9 cellular contexts compared by ENCODE assay signal in genomic region chr7:131068604-131069021, GRCh38.
DNase-seq lines count a peak whose midpoint lies in the region; ATAC-seq and TF ChIP-seq lines count a peak whose summit lies in the region.
"Had no signal": no experiment of that assay in that cellular context is flagged by ENCODE, and none has a peak within 500 bp of the region (broad histone marks: within the 10 kb centered on the region; RNA-seq: fewer than 3 reads in every experiment).

No MANE protein-coding gene starts in this region.

- H3K9me3 ChIP-seq in breast epithelium = no peaks in the 10 kb centered on the region
- no peaks in the 10 kb centered on the region for H3K9me3 ChIP-seq in T-helper 17 cell (ENCODE audit: control insufficient read depth, low read length, poor library complexity, severe bottlenecking)
- no peaks in the 10 kb centered on the region for H3K9me3 ChIP-seq in transverse colon
- H3K9me3 ChIP-seq in Caco-2 = no peaks in the 10 kb centered on the region
- H3K9me3 ChIP-seq: SJSA1 had no signal

- H3K4me1 Mint-ChIP-seq in MCF 10A (ENCODE audit: insufficient read depth, unreplicated experiment) = peaks cover 30% of the 10 kb centered on the region
- H3K4me1 Mint-ChIP-seq in T-helper 17 cell = peaks cover 57% of the 10 kb centered on the region
- peaks cover 23% of the 10 kb centered on the region for H3K4me1 Mint-ChIP-seq in glutamatergic neuron (ENCODE audit: low read depth, unreplicated experiment)
- H3K4me1 Mint-ChIP-seq in Caco-2 (ENCODE audit: low read depth, unreplicated experiment) = peaks cover 8% of the 10 kb centered on the region

- DNase-seq in breast epithelium (ENCODE audit: low spot score in 2 of 2) (no peak), MCF 10A (ENCODE audit: unreplicated experiment) (no peak), T-helper 17 cell (no peak), glutamatergic neuron (no peak), transverse colon (no peak), Caco-2 (no peak), 8988T (no peak)

- POLR2A ChIA-PET in MCF 10A (lab: Yijun Ruan, JAX) = interaction anchor here (0.6 to 4.3 kb wide), 13 partner anchors 9 to 236 kb away, joined by 3 to 16 read pairs (median 5); no protein-coding TSS in a partner anchor
- POLR2A ChIA-PET in Caco-2 (lab: Charles Lee) = no interaction called here

- H3K4me1 ChIP-seq in breast epithelium (peaks cover 0 to 10% of the 10 kb centered on the region in 2 donors), transverse colon (peaks cover 10 to 56% (median 37%) of the 10 kb centered on the region in 4 donors), Caco-2 (peaks cover 5% of the 10 kb centered on the region; the same call in 1 of the 2 replicates)

- in situ Hi-C loops in transverse colon (cut with MboI; ENCODE audit: low pct_ligation_motif_present in 1 of 4, low pct_unique_long_range_greater_than_20kb in 1 of 4, low sequenced_read_pairs in 3 of 4) = no loop called here

- TF ChIP-seq EP300 in transverse colon (IDR thresholded peaks at IDR 0.05; ENCODE audit: low read depth) = no peak

- ATAC-seq in T-helper 17 cell = no peak
- ATAC-seq in GM19023 (IDR thresholded peaks at IDR 0.05; ENCODE audit: unreplicated experiment) = no peak

- intact Hi-C loops in breast epithelium (cut with DNase I; ENCODE audit: low total_unique reads) = no loop called here
- intact Hi-C loops in MCF 10A (cut with micrococcal nuclease) = loop anchor here (1.0 kb wide), 3 partner anchors 38 to 356 kb away; no protein-coding TSS in a partner anchor
- intact Hi-C loops in transverse colon (cut with DNase I; ENCODE audit: low total_unique reads) = no loop called here
- intact Hi-C loops in Caco-2 (cut with micrococcal nuclease; ENCODE audit: unreplicated experiment) = loop anchor here (1.0 to 5.0 kb wide), 4 partner anchors 39 to 434 kb away; no protein-coding TSS in a partner anchor

- no peak overlapping the region for H3K4me3 ChIP-seq in breast epithelium
- no peak overlapping the region for H3K4me3 ChIP-seq in transverse colon
- H3K4me3 ChIP-seq in Caco-2 (ENCODE audit: low read depth, low read length) = no peak overlapping the region
- H3K4me3 ChIP-seq: SJSA1 had no signal

- no peaks in the 10 kb centered on the region for H3K9me3 Mint-ChIP-seq in MCF 10A (ENCODE audit: unreplicated experiment)
- H3K9me3 Mint-ChIP-seq in glutamatergic neuron (ENCODE audit: unreplicated experiment) = no peaks in the 10 kb centered on the region
- no peaks in the 10 kb centered on the region for H3K9me3 Mint-ChIP-seq in Caco-2 (ENCODE audit: unreplicated experiment)

- CTCF ChIA-PET in MCF 10A (lab: Yijun Ruan, JAX) = interaction anchor here (0.6 to 5.3 kb wide), 27 partner anchors 11 to 825 kb away, joined by 3 to 33 read pairs (median 4); no protein-coding TSS in a partner anchor
- CTCF ChIA-PET in Caco-2 (lab: Charles Lee) = interaction anchor here (1.3 to 1.5 kb wide), 3 partner anchors 28 to 234 kb away, joined by 3 to 8 read pairs (median 6); no protein-coding TSS in a partner anchor

- WGBS in transverse colon (ENCODE audit: low coverage in 1 of 2), 2 donors = 37 to 44% methylated on average over 2 of the region's 2 CpGs

- peak overlapping the region; percentile 41 to 60 for H3K27ac ChIP-seq in breast epithelium
- H3K27ac ChIP-seq in transverse colon = peak overlapping the region in 3 of 4 donors; percentile 0 to 34 (median 23)
- H3K27ac ChIP-seq: SJSA1 had no signal

- H3K27me3 Mint-ChIP-seq in MCF 10A (ENCODE audit: insufficient read depth, unreplicated experiment) (no peaks in the 10 kb centered on the region), T-helper 17 cell (no peaks in the 10 kb centered on the region), glutamatergic neuron (ENCODE audit: unreplicated experiment) (no peaks in the 10 kb centered on the region), Caco-2 (ENCODE audit: insufficient read depth, unreplicated experiment) (no peaks in the 10 kb centered on the region)

- H3K36me3 Mint-ChIP-seq in MCF 10A (ENCODE audit: insufficient read depth, unreplicated experiment) (peaks cover 29% of the 10 kb centered on the region), T-helper 17 cell (ENCODE audit: low read depth) (peaks cover 5% of the 10 kb centered on the region), glutamatergic neuron (ENCODE audit: unreplicated experiment) (no peaks in the 10 kb centered on the region), Caco-2 (ENCODE audit: insufficient read depth, unreplicated experiment) (no peaks in the 10 kb centered on the region)

- peak in 1 of 3 donors; percentile 15 for TF ChIP-seq CTCF in breast epithelium (IDR thresholded peaks at IDR 0.05)
- TF ChIP-seq CTCF in MCF 10A (IDR thresholded peaks at IDR 0.05; ENCODE audit: unreplicated experiment) = no peak
- TF ChIP-seq CTCF in glutamatergic neuron (IDR thresholded peaks at IDR 0.05; ENCODE audit: partially characterized antibody, unreplicated experiment) = peak; percentile 16
- TF ChIP-seq CTCF in transverse colon (IDR thresholded peaks at IDR 0.05) = peak in 3 of 5 experiments; percentile 21 to 37 (median 21)
- no peak for TF ChIP-seq CTCF in Caco-2 (IDR thresholded peaks at IDR 0.05; ENCODE audit: insufficient read depth in 1 of 2, low read depth in 1 of 2, low read length in 1 of 2, severe bottlenecking in 1 of 2, unreplicated experiment in 1 of 2)

- no TSS peak for BruUV-seq in MCF 10A (replicated peaks; lab: Mats Ljungman, UMichigan)
- no TSS peak for BruUV-seq in Caco-2 (replicated peaks; lab: Mats Ljungman, UMichigan)

- H3K27me3 ChIP-seq in breast epithelium (no peaks in the 10 kb centered on the region), transverse colon (no peaks in the 10 kb centered on the region), Caco-2 (replicated peaks; ENCODE audit: control insufficient read depth, insufficient read depth, low read length) (no peaks in the 10 kb centered on the region)
- H3K27me3 ChIP-seq: SJSA1 had no signal

- TF ChIP-seq POLR2A in breast epithelium (IDR thresholded peaks at IDR 0.05) = no peak
- no peak for TF ChIP-seq POLR2A in transverse colon (IDR thresholded peaks at IDR 0.05)

- H3K4me3 Mint-ChIP-seq in MCF 10A (ENCODE audit: unreplicated experiment) (no peak overlapping the region), T-helper 17 cell (peak overlapping the region; percentile 85), glutamatergic neuron (ENCODE audit: unreplicated experiment) (no peak overlapping the region), Caco-2 (ENCODE audit: unreplicated experiment) (no peak overlapping the region)

- no peak overlapping the region for H3K27ac Mint-ChIP-seq in MCF 10A (ENCODE audit: low read depth, unreplicated experiment)
- no peak overlapping the region for H3K27ac Mint-ChIP-seq in T-helper 17 cell
- H3K27ac Mint-ChIP-seq in glutamatergic neuron (ENCODE audit: unreplicated experiment) = no peak overlapping the region
- H3K27ac Mint-ChIP-seq in Caco-2 (ENCODE audit: unreplicated experiment) = no peak overlapping the region

- H3K36me3 ChIP-seq in breast epithelium (no peaks in the 10 kb centered on the region), transverse colon (no peaks in the 10 kb centered on the region), Caco-2 (ENCODE audit: control insufficient read depth, insufficient read depth, low read length) (no peaks in the 10 kb centered on the region)
- H3K36me3 ChIP-seq: SJSA1 had no signal

Comparison
In these comparisons a context has a peak if more than half of its experiments do, and no peak if none do; other contexts are left out.
1. intact Hi-C loops: an anchor here in MCF 10A (1.0 kb wide) and Caco-2 (1.0 to 5.0 kb wide); none called in breast epithelium and transverse colon.
2. CTCF ChIP-seq: peak in glutamatergic neuron (single experiment) and transverse colon (3 of 5); none in MCF 10A (single experiment) and Caco-2 (0 of 2).